17 cellular contexts compared by ENCODE assay signal in genomic region chr4:38538517-38538916, GRCh38.
DNase-seq lines count a peak whose midpoint lies in the region; ATAC-seq and TF ChIP-seq lines count a peak whose summit lies in the region.
"Had no signal": no experiment of that assay in that cellular context is flagged by ENCODE, and none has a peak within 500 bp of the region (broad histone marks: within the 10 kb centered on the region; RNA-seq: fewer than 3 reads in every experiment).

No MANE protein-coding gene starts in this region.

- H3K4me1 ChIP-seq in mucosa of descending colon (ENCODE audit: low read depth) = no peaks in the 10 kb centered on the region
- H3K4me1 ChIP-seq in parathyroid adenoma = peaks cover 4% of the 10 kb centered on the region
- H3K4me1 ChIP-seq in right cardiac atrium (ENCODE audit: control insufficient read depth, insufficient read depth, low read length) = no peaks in the 10 kb centered on the region
- H3K4me1 ChIP-seq: BE2C, BLaER1, Caco-2 had no signal

- peak; percentile 63 for ATAC-seq in mucosa of descending colon
- no peak for ATAC-seq in right cardiac atrium

- 92% methylated on average over 2 of the region's 2 CpGs for WGBS in right cardiac atrium

- H3K9me3 ChIP-seq in mucosa of descending colon (no peaks in the 10 kb centered on the region), parathyroid adenoma (ENCODE audit: control insufficient read depth, low read length) (no peaks in the 10 kb centered on the region), right cardiac atrium (ENCODE audit: control insufficient read depth, low read length) (no peaks in the 10 kb centered on the region)
- H3K9me3 ChIP-seq: BE2C, BLaER1, Caco-2 had no signal

- no peak for DNase-seq in mucosa of descending colon
- DNase-seq in NCI-H128 (lab: John Stamatoyannopoulos, UW; ENCODE audit: unreplicated experiment) = no peak
- DNase-seq in COLO668 (lab: John Stamatoyannopoulos, UW; ENCODE audit: unreplicated experiment) = no peak
- no peak for DNase-seq in right cardiac atrium
- DNase-seq: 8988T; ACHN; BE2C; C1 segment of cervical spinal cord; Caco-2; Calu3; CD4-positive, alpha-beta memory T cell; CD4-positive, CD25-positive, alpha-beta regulatory T cell; CD8-positive, alpha-beta memory T cell; DMS79 treated with DMSO at 0.1 percent for 48 hours; GF-D8 had no signal

- no peak overlapping the region for H3K4me2 ChIP-seq in parathyroid adenoma (ENCODE audit: low read length)
- H3K4me2 ChIP-seq: BLaER1 had no signal

- TF ChIP-seq CTCF in mucosa of descending colon (IDR thresholded peaks at IDR 0.05) (no peak), parathyroid adenoma (IDR thresholded peaks at IDR 0.05) (no peak)

- peak overlapping the region; percentile 11 for H2AFZ ChIP-seq in parathyroid adenoma

- no peaks in the 10 kb centered on the region for H3K79me2 ChIP-seq in parathyroid adenoma

- H3K27me3 ChIP-seq in parathyroid adenoma (ENCODE audit: control insufficient read depth, insufficient read depth, low read length) = no peaks in the 10 kb centered on the region
- H3K27me3 ChIP-seq in right cardiac atrium (ENCODE audit: control insufficient read depth, insufficient read depth) = no peaks in the 10 kb centered on the region
- H3K27me3 ChIP-seq: BE2C, BLaER1 had no signal

- H3K4me3 ChIP-seq in mucosa of descending colon (no peak overlapping the region), parathyroid adenoma (ENCODE audit: low read depth, low read length) (no peak overlapping the region), right cardiac atrium (ENCODE audit: low read length) (no peak overlapping the region)
- H3K4me3 ChIP-seq: BLaER1 had no signal

- H3K36me3 ChIP-seq in mucosa of descending colon (ENCODE audit: low read depth) (no peaks in the 10 kb centered on the region), parathyroid adenoma (ENCODE audit: control insufficient read depth, insufficient read depth, low read length) (no peaks in the 10 kb centered on the region)
- H3K36me3 ChIP-seq: BE2C, BLaER1 had no signal

- intact Hi-C loops in mucosa of descending colon (cut with DNase I, micrococcal nuclease) = no loop called here
- intact Hi-C loops in right cardiac atrium (cut with DNase I) = no loop called here

- H3K9ac ChIP-seq in parathyroid adenoma = no peak overlapping the region
- H3K9ac ChIP-seq: BLaER1 had no signal

- no peak overlapping the region for H3K27ac ChIP-seq in parathyroid adenoma
- no peak overlapping the region for H3K27ac ChIP-seq in right cardiac atrium (ENCODE audit: low read length)
- H3K27ac ChIP-seq: BLaER1 had no signal
